Comparison of ENCODE assay signal across 9 cellular contexts in the genomic region with DNA sequence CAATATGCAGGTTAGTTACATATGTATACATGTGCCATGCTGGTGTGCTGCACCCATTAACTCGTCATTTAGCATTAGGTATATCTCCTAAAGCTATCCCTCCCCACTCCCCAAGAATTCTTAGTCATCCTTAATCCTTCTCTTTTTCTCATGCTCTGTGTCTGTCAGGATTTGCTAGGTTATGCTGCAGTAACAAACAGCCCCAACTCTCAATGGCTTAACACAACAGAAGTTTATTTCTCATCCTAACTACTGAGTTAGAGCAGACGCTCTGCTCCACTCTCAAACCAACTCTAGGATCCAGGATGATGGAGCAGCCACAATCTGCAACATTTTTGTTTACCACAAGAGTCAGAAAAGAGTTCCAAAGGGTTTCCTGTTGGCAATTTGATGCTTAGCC. TPM values are rescaled to one million over a fixed set of nuclear protein-coding genes. Genes with fewer than 3 reads are reported as not detected.
"Had no signal": no experiment of that assay in that cellular context is flagged by ENCODE, and none has a peak within 500 bp of the region (broad histone marks: within the 10 kb centered on the region; RNA-seq: fewer than 3 reads in every experiment).

No MANE protein-coding gene starts in this region.

- H3K27ac ChIP-seq: HL-60 had no signal

- ATAC-seq: GM23338 had no signal

- H3K4me3 Mint-ChIP-seq: GM23338, H9, HFFc6 had no signal

- H2AFZ ChIP-seq: GM23338 had no signal

- FAIRE-seq: H1, H54 had no signal

- DNase-seq: H9, HCEC 1CT, HFFc6, IMR-90, KBM-7 had no signal

- H3K27ac Mint-ChIP-seq: GM23338, H9, HFFc6 had no signal

- H3K4me2 ChIP-seq: GM23338 had no signal

- H3K4me3 ChIP-seq: GM23338 had no signal

RNA-seq across cellular contexts. Expression of a gene that starts 28.2 kb away (rescaled TPM):
- polyA plus RNA-seq: IMR-90 had no signal
